ENCODE assay signal across 15 cellular contexts in the genomic region with DNA sequence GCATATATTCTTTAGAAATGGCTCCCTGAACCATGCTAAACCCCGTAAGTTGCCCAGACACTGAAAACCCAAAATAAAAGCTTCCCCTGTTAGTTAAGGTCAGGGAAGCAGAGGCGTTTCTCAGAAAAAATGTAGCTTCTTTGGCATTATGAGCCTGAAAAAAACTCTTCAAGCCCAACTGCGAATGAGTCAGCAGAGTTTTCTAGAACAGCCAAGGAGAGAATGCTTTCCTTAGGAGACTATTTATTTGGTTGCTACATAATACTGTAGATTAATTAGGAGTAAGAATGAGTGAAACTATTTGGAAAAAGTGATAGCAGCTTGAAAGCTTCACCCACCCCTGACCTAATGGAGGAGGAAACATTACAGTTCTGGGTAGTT. TPM values are rescaled to one million over a fixed set of nuclear protein-coding genes. Genes with fewer than 3 reads are reported as not detected.
A peak's percentile ranks its signal among the peaks of the same experiment; 100 is the strongest.
DNase-seq lines count a peak whose midpoint lies in the region; ATAC-seq and TF ChIP-seq lines count a peak whose summit lies in the region.
"Had no signal": no experiment of that assay in that cellular context is flagged by ENCODE, and none has a peak within 500 bp of the region (broad histone marks: within the 10 kb centered on the region; RNA-seq: fewer than 3 reads in every experiment).

No MANE protein-coding gene starts in this region.

- intact Hi-C loops in sciatic nerve (cut with DNase I) (no loop called here), colonic mucosa (cut with DNase I) (no loop called here)

- H3K4me1 ChIP-seq in foreskin keratinocyte (peaks cover 35% of the 10 kb centered on the region), colonic mucosa (no peaks in the 10 kb centered on the region)
- H3K4me1 ChIP-seq: adrenal gland, thyroid gland had no signal

- H3K36me3 ChIP-seq in colonic mucosa, result no peaks in the 10 kb centered on the region
- H3K36me3 ChIP-seq: adrenal gland, thyroid gland had no signal

- no peaks in the 10 kb centered on the region for H3K9me3 ChIP-seq in colonic mucosa
- H3K9me3 ChIP-seq: adrenal gland, thyroid gland had no signal

- peak; percentile 35 for ATAC-seq in foreskin keratinocyte
- ATAC-seq in sciatic nerve, result peak; percentile 56

- H3K9ac ChIP-seq in colonic mucosa (ENCODE audit: low read depth in 2 of 2, low read length in 2 of 2), result no peak overlapping the region

- peak overlapping the region; percentile 63 for H3K27ac ChIP-seq in foreskin keratinocyte
- H3K27ac ChIP-seq in colonic mucosa, result no peak overlapping the region

- TF ChIP-seq CTCF in foreskin keratinocyte (conservative IDR thresholded peaks at IDR 0.05), result no peak
- no peak for TF ChIP-seq CTCF in GM10266 (IDR thresholded peaks at IDR 0.05; ENCODE audit: control insufficient read depth, insufficient read depth, low read depth, missing control alignments)
- no peak for TF ChIP-seq CTCF in colonic mucosa (IDR thresholded peaks at IDR 0.05)

- H3K27me3 ChIP-seq in foreskin keratinocyte (no peaks in the 10 kb centered on the region), colonic mucosa (no peaks in the 10 kb centered on the region)
- H3K27me3 ChIP-seq: adrenal gland, thyroid gland had no signal

- H3K4me3 ChIP-seq in colonic mucosa, result no peak overlapping the region
- H3K4me3 ChIP-seq: adrenal gland, thyroid gland had no signal

- DNase-seq in EL (peak; percentile 40), amniotic epithelial cell (ENCODE audit: low read depth) (peak; percentile 80), foreskin keratinocyte (peak in 1 of 2 donors; percentile 48), sciatic nerve (ENCODE audit: low spot score) (no peak), GM10266 (ENCODE audit: extremely low spot score) (no peak), colonic mucosa (no peak)
- DNase-seq in stimulated activated CD4-positive, alpha-beta T cell treated with anti-CD3 and anti-CD28 coated beads, Interleukin-4, amount 100 ng/mL, for 4 hours, result no peak
- no peak for DNase-seq in stimulated activated CD4-positive, alpha-beta T cell treated with anti-CD3 and anti-CD28 coated beads, Interleukin-1b, Interleukin-23, amount 100 ng/mL, for 48 hours
- DNase-seq: activated CD4-positive, alpha-beta T cell treated with anti-CD3 and anti-CD28 coated beads, Interleukin-2, amount 50 U/mL, for 1 hour; adrenal gland; KG1; naive B cell; stimulated activated CD4-positive, alpha-beta T cell treated with anti-CD3 and anti-CD28 coated beads, Interleukin-4, amount 100 ng/mL, for 24 hours; thyroid gland had no signal

RNA-seq across cellular contexts. Expression of gene ATXN3L, which starts 53.9 kb away (rescaled TPM):
- not detected in 2 replicates for total RNA-seq in foreskin keratinocyte
- not detected in 2 replicates for polyA plus RNA-seq in foreskin keratinocyte
- not detected for total RNA-seq in sciatic nerve
- not detected for total RNA-seq in colonic mucosa
- total RNA-seq: adrenal gland, SK-MEL-5, thyroid gland had no signal
- polyA plus RNA-seq: adrenal gland had no signal

Comparison
In these comparisons a context has a peak if more than half of its experiments do, and no peak if none do; other contexts are left out.
1. DNase-seq: peak in EL (single experiment) and amniotic epithelial cell (single experiment); none in sciatic nerve (single experiment), stimulated activated CD4-positive, alpha-beta T cell treated with anti-CD3 and anti-CD28 coated beads, Interleukin-4, amount 100 ng/mL, for 4 hours (0 of 2), GM10266 (single experiment), stimulated activated CD4-positive, alpha-beta T cell treated with anti-CD3 and anti-CD28 coated beads, Interleukin-1b, Interleukin-23, amount 100 ng/mL, for 48 hours (single experiment) and colonic mucosa (single experiment).